ENCODE assay signal across 8 cellular contexts in the genomic region with DNA sequence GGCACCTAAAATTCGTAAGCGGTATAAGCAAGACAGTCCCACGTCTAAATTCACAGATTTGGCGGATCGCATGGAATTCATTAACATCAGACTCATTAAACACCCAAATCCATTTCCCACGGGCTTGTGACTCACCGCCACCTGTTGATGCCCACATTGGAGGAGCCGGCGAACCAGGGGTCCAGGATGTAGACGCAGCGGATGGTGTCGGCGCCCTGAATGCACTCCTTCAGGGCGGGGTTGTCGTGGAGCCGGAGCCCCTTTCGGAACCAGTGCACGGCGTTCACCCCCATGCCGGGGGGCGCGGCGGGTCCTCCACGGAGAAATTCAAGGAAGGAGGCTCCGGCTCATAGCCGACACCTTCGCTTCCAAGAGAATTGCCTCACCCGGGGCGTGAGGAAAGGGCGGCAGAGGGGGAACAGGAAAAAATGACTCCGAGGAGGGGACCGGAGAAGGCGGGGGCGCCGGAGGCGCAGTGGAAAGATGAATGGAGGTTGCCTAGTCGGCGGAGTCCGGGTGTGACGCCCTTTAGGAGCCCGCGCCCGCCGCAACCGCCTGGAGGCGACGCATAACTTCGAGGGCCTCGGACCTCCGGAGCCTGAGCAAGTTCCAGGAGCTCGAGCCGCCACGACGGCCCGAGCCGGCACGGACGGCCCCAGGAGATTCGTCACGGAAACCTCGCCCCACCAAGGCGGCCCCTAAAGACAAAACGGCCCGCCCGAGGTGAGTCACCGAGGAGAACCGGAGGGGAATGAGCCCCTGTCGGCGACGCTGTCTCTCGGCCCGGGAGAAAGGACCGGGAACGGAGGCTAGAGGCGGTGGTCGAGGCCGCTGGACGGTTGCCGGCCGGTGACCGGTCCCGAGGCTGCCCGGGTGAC. TPM values are rescaled to one million over a fixed set of nuclear protein-coding genes. Genes with fewer than 3 reads are reported as not detected.
DNase-seq lines count a peak whose midpoint lies in the region; ATAC-seq and FAIRE-seq lines count a peak whose summit lies in the region.

No MANE protein-coding gene starts in this region.

- WGBS in small intestine, 3 donors = 0 to 1% (median 1%) methylated on average over 81 to 83 of the region's 83 CpGs

- no peak for FAIRE-seq in small intestine (lab: Jason Lieb, UNC)

- in situ Hi-C loops in ACHN (cut with HindIII; ENCODE audit: low pct_ligation_motif_present, low pct_unique_long_range_greater_than_20kb, low sequenced_read_pairs) = no loop called here

- peak overlapping the region; percentile 88 for H3K9ac ChIP-seq in iPS-20b (ENCODE audit: low read depth, low read length)

- H3K36me3 ChIP-seq in iPS-20b (ENCODE audit: insufficient read depth, low read depth, low read length) (no peaks in the 10 kb centered on the region), small intestine (ENCODE audit: control insufficient read depth in 2 of 2, insufficient read depth in 2 of 2, low read length in 2 of 2) (no peaks in the 10 kb centered on the region)

- ATAC-seq in GM18909 (IDR thresholded peaks at IDR 0.05; ENCODE audit: poor library complexity, unreplicated experiment) = peak; percentile 22
- peak; percentile 26 for ATAC-seq in HG03280 (IDR thresholded peaks at IDR 0.05; ENCODE audit: unreplicated experiment)

- H3K9me3 ChIP-seq in iPS-20b (ENCODE audit: insufficient read depth, low read depth, low read length) (peaks cover 5% of the 10 kb centered on the region), small intestine (ENCODE audit: control insufficient read depth, low read depth) (no peaks in the 10 kb centered on the region)

- DNase-seq in ACHN (peak; percentile 81), SW480 (ENCODE audit: low spot score) (peak; percentile 57), small intestine (peak; percentile 46), GDM1 (lab: John Stamatoyannopoulos, UW) (no peak)

- H3K27me3 ChIP-seq in iPS-20b (ENCODE audit: insufficient read depth, low read length) (no peaks in the 10 kb centered on the region), small intestine (ENCODE audit: control insufficient read depth in 2 of 2, insufficient read depth in 2 of 2, low read length in 2 of 2) (no peaks in the 10 kb centered on the region)

- H3K4me1 ChIP-seq in iPS-20b (ENCODE audit: insufficient read depth, low read length) = peaks cover 10% of the 10 kb centered on the region
- H3K4me1 ChIP-seq in small intestine (ENCODE audit: control insufficient read depth in 2 of 2, insufficient read depth in 1 of 2, low read depth in 1 of 2, low read length in 1 of 2) = no peaks in the 10 kb centered on the region

- H3K27ac ChIP-seq in angular gyrus (ENCODE audit: low read depth, low read length) (peak overlapping the region; percentile 100), iPS-20b (ENCODE audit: low read length) (no peak overlapping the region), small intestine (ENCODE audit: low read depth in 1 of 2, low read length in 1 of 2) (peak overlapping the region; percentile 76 to 100)

- H3K4me3 ChIP-seq in iPS-20b (ENCODE audit: low read length) (peak overlapping the region; percentile 79), small intestine (ENCODE audit: low read depth in 1 of 2, low read length in 2 of 2) (peak overlapping the region; percentile 70 to 90)

RNA-seq across cellular contexts. Expression of gene CRY1, which starts 0.4 kb away (rescaled TPM):
- 10 to 100 TPM in 1 of 3 donors, 1 to 10 TPM in 2; 8.1 to 17.4 (median 9.5) TPM for polyA plus RNA-seq in small intestine
